Comparison of ENCODE assay signal across 17 cellular contexts in the genomic region with DNA sequence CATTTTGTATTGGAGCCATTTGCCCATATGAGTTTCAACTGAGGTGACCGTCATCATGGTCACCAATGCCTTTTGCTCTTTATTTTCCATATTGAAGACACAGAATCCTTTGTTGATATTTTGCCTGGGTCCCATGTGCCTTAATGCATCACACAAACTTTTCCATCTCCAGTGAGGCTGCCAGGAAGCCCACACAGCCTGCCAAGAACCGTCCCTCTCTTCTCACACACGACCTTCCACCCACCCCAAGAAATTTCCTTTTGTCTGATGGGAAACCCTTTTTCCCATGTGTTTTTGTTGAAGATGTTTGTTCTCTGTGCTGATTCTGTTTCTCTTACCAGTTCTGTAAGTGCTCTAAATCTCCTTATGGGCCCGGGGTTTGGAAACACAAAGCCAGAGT.
A peak's percentile ranks its signal among the peaks of the same experiment; 100 is the strongest.
DNase-seq lines count a peak whose midpoint lies in the region; ATAC-seq and TF ChIP-seq lines count a peak whose summit lies in the region.
"Had no signal": no experiment of that assay in that cellular context is flagged by ENCODE, and none has a peak within 500 bp of the region (broad histone marks: within the 10 kb centered on the region; RNA-seq: fewer than 3 reads in every experiment).

No MANE protein-coding gene starts in this region.

- no peak overlapping the region for H3K9ac ChIP-seq in neural progenitor cell
- H3K9ac ChIP-seq: BLaER1 treated with 17β-estradiol and CSF1 and Interleukin-3, amounts not matched to agents 10 nM and 100 nM had no signal

- H3K79me2 ChIP-seq in neural progenitor cell (ENCODE audit: low read depth), result no peaks in the 10 kb centered on the region

- H3K27ac Mint-ChIP-seq in neural progenitor cell, result no peak overlapping the region
- no peak overlapping the region for H3K27ac Mint-ChIP-seq in T-helper 2 cell treated with Interferon-gamma antibody and Interleukin-4, amounts not matched to agents 5 μg/mL and 100 μg/mL, for 36 hours
- H3K27ac Mint-ChIP-seq: B cell; CD8-positive, alpha-beta T cell; GM23338 had no signal

- WGBS in heart left ventricle, 4 donors, result 44 to 62% (median 55%) methylated on average over 4 of the region's 4 CpGs
- WGBS in aorta, 2 donors, result 31 to 35% methylated on average over 4 of the region's 4 CpGs

- no peaks in the 10 kb centered on the region for H3K9me3 ChIP-seq in right atrium auricular region
- no peaks in the 10 kb centered on the region for H3K9me3 ChIP-seq in heart left ventricle
- H3K9me3 ChIP-seq in neural progenitor cell (ENCODE audit: low read depth), result no peaks in the 10 kb centered on the region
- no peaks in the 10 kb centered on the region for H3K9me3 ChIP-seq in aorta (ENCODE audit: control insufficient read depth, low read length)
- H3K9me3 ChIP-seq: BLaER1 treated with 17β-estradiol and CSF1 and Interleukin-3, amounts not matched to agents 10 nM and 100 nM had no signal

- H3K27ac ChIP-seq in right atrium auricular region (peak overlapping the region in 1 of 2 donors; percentile 20), heart left ventricle (peak overlapping the region in 2 of 12 donors; percentile 4 to 8), neural progenitor cell (peak overlapping the region; percentile 42), aorta (ENCODE audit: low read depth in 1 of 2, low read length in 2 of 2) (no peak overlapping the region)
- H3K27ac ChIP-seq: BLaER1 treated with 17β-estradiol and CSF1 and Interleukin-3, amounts not matched to agents 10 nM and 100 nM; HL-60 had no signal

- H3K27me3 ChIP-seq in right atrium auricular region (no peaks in the 10 kb centered on the region), heart left ventricle (no peaks in the 10 kb centered on the region), neural progenitor cell (no peaks in the 10 kb centered on the region), aorta (ENCODE audit: control insufficient read depth in 1 of 2, insufficient read depth in 2 of 2, low read length in 1 of 2) (no peaks in the 10 kb centered on the region)
- H3K27me3 ChIP-seq: BLaER1 treated with 17β-estradiol and CSF1 and Interleukin-3, amounts not matched to agents 10 nM and 100 nM had no signal

- H3K36me3 ChIP-seq in right atrium auricular region (no peaks in the 10 kb centered on the region), heart left ventricle (no peaks in the 10 kb centered on the region), neural progenitor cell (no peaks in the 10 kb centered on the region), aorta (ENCODE audit: control insufficient read depth in 1 of 2, insufficient read depth in 2 of 2, low read length in 1 of 2) (no peaks in the 10 kb centered on the region)
- H3K36me3 ChIP-seq: BLaER1 treated with 17β-estradiol and CSF1 and Interleukin-3, amounts not matched to agents 10 nM and 100 nM had no signal

- no peaks in the 10 kb centered on the region for H3K36me3 Mint-ChIP-seq in neural progenitor cell
- H3K36me3 Mint-ChIP-seq in T-helper 2 cell treated with Interferon-gamma antibody and Interleukin-4, amounts not matched to agents 5 μg/mL and 100 μg/mL, for 36 hours (ENCODE audit: low read depth), result no peaks in the 10 kb centered on the region
- H3K36me3 Mint-ChIP-seq: CD8-positive, alpha-beta T cell had no signal

- intact Hi-C loops in Right ventricle myocardium inferior (cut with DNase I), result no loop called here
- intact Hi-C loops in heart left ventricle (cut with DNase I), result no loop called here
- intact Hi-C loops in left ventricle myocardium superior (cut with micrococcal nuclease), result no loop called here
- intact Hi-C loops in aorta (cut with DNase I), result no loop called here

- peak; percentile 56 for ATAC-seq in Right ventricle myocardium inferior
- peak in 1 of 4 donors; percentile 50 for ATAC-seq in heart left ventricle
- ATAC-seq in left ventricle myocardium superior, result peak; percentile 49
- no peak for ATAC-seq in aorta (ENCODE audit: low FRiP score)
- ATAC-seq: CD8-positive, alpha-beta T cell; GM23338 had no signal

- peaks cover 10% of the 10 kb centered on the region for H3K4me1 Mint-ChIP-seq in neural progenitor cell
- no peaks in the 10 kb centered on the region for H3K4me1 Mint-ChIP-seq in T-helper 2 cell treated with Interferon-gamma antibody and Interleukin-4, amounts not matched to agents 5 μg/mL and 100 μg/mL, for 36 hours (ENCODE audit: low read depth)
- H3K4me1 Mint-ChIP-seq: B cell had no signal

- TF ChIP-seq CTCF in right atrium auricular region (IDR thresholded peaks at IDR 0.05) (no peak), heart left ventricle (IDR thresholded peaks at IDR 0.05) (no peak), neural progenitor cell (IDR thresholded peaks at IDR 0.05) (no peak)

- no peak for TF ChIP-seq POLR2A in heart left ventricle (IDR thresholded peaks at IDR 0.05)

- H3K27me3 Mint-ChIP-seq in neural progenitor cell (ENCODE audit: insufficient read depth, low read depth), result no peaks in the 10 kb centered on the region
- no peaks in the 10 kb centered on the region for H3K27me3 Mint-ChIP-seq in T-helper 2 cell treated with Interferon-gamma antibody and Interleukin-4, amounts not matched to agents 5 μg/mL and 100 μg/mL, for 36 hours (ENCODE audit: low read depth)
- H3K27me3 Mint-ChIP-seq: B cell had no signal

- H3K4me1 ChIP-seq in right atrium auricular region (peaks cover 0 to 8% of the 10 kb centered on the region in 2 donors), heart left ventricle (peaks cover 0 to 32% (median 4%) of the 10 kb centered on the region in 12 donors), neural progenitor cell (peaks cover 37% of the 10 kb centered on the region), aorta (ENCODE audit: control insufficient read depth in 1 of 2, insufficient read depth in 2 of 2, low read length in 2 of 2) (peaks cover 6 to 21% of the 10 kb centered on the region in 2 donors)

- H2AFZ ChIP-seq in neural progenitor cell (replicated peaks), result no peak overlapping the region
- H2AFZ ChIP-seq: GM23338 had no signal

- H3K9me3 Mint-ChIP-seq in neural progenitor cell, result no peaks in the 10 kb centered on the region
- no peaks in the 10 kb centered on the region for H3K9me3 Mint-ChIP-seq in T-helper 2 cell treated with Interferon-gamma antibody and Interleukin-4, amounts not matched to agents 5 μg/mL and 100 μg/mL, for 36 hours
- H3K9me3 Mint-ChIP-seq: CD8-positive, alpha-beta T cell; GM23338 had no signal

- H3K4me3 Mint-ChIP-seq in neural progenitor cell, result no peak overlapping the region
- H3K4me3 Mint-ChIP-seq in T-helper 2 cell treated with Interferon-gamma antibody and Interleukin-4, amounts not matched to agents 5 μg/mL and 100 μg/mL, for 36 hours, result no peak overlapping the region
- H3K4me3 Mint-ChIP-seq: B cell; CD8-positive, alpha-beta T cell; GM23338 had no signal

- H3K4me2 ChIP-seq in neural progenitor cell, result no peak overlapping the region
- H3K4me2 ChIP-seq: BLaER1 treated with 17β-estradiol and CSF1 and Interleukin-3, amounts not matched to agents 10 nM and 100 nM; GM23338 had no signal

- H3K4me3 ChIP-seq in right atrium auricular region (no peak overlapping the region), heart left ventricle (no peak overlapping the region), neural progenitor cell (no peak overlapping the region), aorta (ENCODE audit: low read length in 2 of 2) (no peak overlapping the region)
- H3K4me3 ChIP-seq: BLaER1 treated with 17β-estradiol and CSF1 and Interleukin-3, amounts not matched to agents 10 nM and 100 nM; GM23338 had no signal

- peak; percentile 61 for DNase-seq in Right ventricle myocardium inferior (ENCODE audit: missing footprints)
- no peak for DNase-seq in right atrium auricular region (ENCODE audit: low spot score)
- peak in 3 of 5 donors; percentile 20 to 28 (median 24) for DNase-seq in heart left ventricle
- peak; percentile 43 for DNase-seq in left ventricle myocardium superior
- DNase-seq in neural progenitor cell (ENCODE audit: low spot score), result no peak
- no peak for DNase-seq in KG1 (lab: John Stamatoyannopoulos, UW)
- DNase-seq in aorta, result no peak
- no peak for DNase-seq in T-helper 2 cell treated with Interferon-gamma antibody and Interleukin-4, amounts not matched to agents 5 μg/mL and 100 μg/mL, for 36 hours (ENCODE audit: low spot score)
- DNase-seq: Calu3; CD8-positive, alpha-beta T cell; DMS79 treated with DMSO at 0.1 percent for 48 hours; GF-D8; HCEC 1CT had no signal

- H4K20me1 ChIP-seq in neural progenitor cell (ENCODE audit: low read depth), result no peaks in the 10 kb centered on the region
- H4K20me1 ChIP-seq: BLaER1 treated with 17β-estradiol and CSF1 and Interleukin-3, amounts not matched to agents 10 nM and 100 nM had no signal

- H3F3A ChIP-seq in neural progenitor cell (ENCODE audit: low read depth), result peaks cover 19% of the 10 kb centered on the region

Comparison
In these comparisons a context has a peak if more than half of its experiments do, and no peak if none do; other contexts are left out.
1. DNase-seq: peak in Right ventricle myocardium inferior (single experiment), heart left ventricle (3 of 5) and left ventricle myocardium superior (single experiment); none in right atrium auricular region (single experiment), neural progenitor cell (single experiment), KG1 (single experiment), aorta (0 of 2) and T-helper 2 cell treated with Interferon-gamma antibody and Interleukin-4, amounts not matched to agents 5 μg/mL and 100 μg/mL, for 36 hours (single experiment).